11 cellular contexts compared by ENCODE assay signal in the genomic region with DNA sequence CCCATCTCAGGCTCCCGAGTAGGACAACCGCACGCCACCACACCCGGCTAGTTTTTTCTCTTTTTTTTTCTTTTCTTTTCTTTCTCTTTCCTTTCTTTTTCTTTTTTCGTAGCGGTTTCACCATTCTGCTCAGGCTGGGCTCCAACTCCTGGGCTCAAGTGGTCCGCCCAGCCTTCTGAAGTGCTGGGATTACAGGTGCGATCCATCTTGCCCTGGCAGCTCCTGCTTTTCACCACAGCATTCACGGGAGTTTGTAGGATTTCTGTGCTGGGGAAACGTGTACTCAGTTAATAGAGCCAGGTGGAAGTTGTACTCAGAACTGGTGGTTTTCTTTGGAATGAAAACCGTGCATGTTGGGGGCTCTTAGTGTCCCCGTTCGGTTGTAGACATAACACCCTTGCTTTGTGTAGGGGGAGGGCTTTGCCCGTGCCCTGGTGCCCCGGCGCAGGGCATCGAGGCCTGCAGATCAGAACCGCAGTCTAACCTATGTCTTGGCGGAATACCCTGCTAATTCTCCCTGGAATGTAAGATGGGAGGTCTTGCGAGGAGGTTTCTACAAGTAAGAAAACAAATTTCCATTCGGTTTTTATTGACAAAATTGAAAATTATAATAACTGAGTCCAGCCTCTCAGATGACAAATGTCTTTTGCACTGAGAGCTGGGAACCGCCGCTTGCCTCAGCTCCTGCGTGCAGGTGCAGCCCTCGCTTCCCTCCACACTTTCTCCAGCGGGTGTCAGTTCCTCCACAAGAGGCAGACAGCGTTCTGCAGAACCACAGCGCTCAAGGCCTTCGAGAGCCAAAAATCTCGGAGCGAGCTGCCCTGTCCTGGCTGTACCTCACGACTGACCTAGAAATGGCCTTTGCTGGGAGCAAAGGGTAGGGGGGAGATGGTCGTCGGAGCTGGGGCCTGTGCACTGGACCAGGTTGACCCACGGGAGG. TPM values are rescaled to one million over a fixed set of nuclear protein-coding genes. Genes with fewer than 3 reads are reported as not detected.
DNase-seq lines count a peak whose midpoint lies in the region; ATAC-seq and TF ChIP-seq lines count a peak whose summit lies in the region.
"Not testable (repeated sequence)": the region's sequence is repeated elsewhere in the genome, so short reads cannot be mapped to it uniquely, and the experiment has no call there.
"Had no signal": no experiment of that assay in that cellular context is flagged by ENCODE, and none has a peak within 500 bp of the region (broad histone marks: within the 10 kb centered on the region; RNA-seq: fewer than 3 reads in every experiment).

No MANE protein-coding gene starts in this region.

- ATAC-seq in GM21367 (IDR thresholded peaks at IDR 0.05; ENCODE audit: unreplicated experiment) = peak; percentile 15
- ATAC-seq in HG03095 (IDR thresholded peaks at IDR 0.05; ENCODE audit: unreplicated experiment) = peak; percentile 6
- peak; percentile 57 for ATAC-seq in left lobe of liver

- TF ChIP-seq CTCF in C4-2B (conservative IDR thresholded peaks at IDR 0.05); OCI-LY3 (IDR thresholded peaks at IDR 0.05; ENCODE audit: low read depth, low read length): not testable (repeated sequence)

- H2AFZ ChIP-seq in OCI-LY3 (ENCODE audit: low read depth, low read length) = not testable (repeated sequence)

- H3K4me3 ChIP-seq in OCI-LY3 (ENCODE audit: low read length) = peak overlapping the region; percentile 71
- H3K4me3 ChIP-seq in skin epidermis = peak overlapping the region in 4 of 7 experiments; percentile 25 to 36 (median 29)

- peak overlapping the region; percentile 63 for H3K4me2 ChIP-seq in OCI-LY3 (ENCODE audit: low read length)

- H4K20me1 ChIP-seq in OCI-LY3 (ENCODE audit: insufficient read depth, low read length) = not testable (repeated sequence)

- not testable (repeated sequence) for H3K27me3 ChIP-seq in OCI-LY3 (ENCODE audit: low read depth, low read length)

- H3K9ac ChIP-seq in OCI-LY3 (ENCODE audit: low read length) = not testable (repeated sequence)

- H3K4me1 ChIP-seq in OCI-LY3 (ENCODE audit: low read length) = not testable (repeated sequence)

- not testable (repeated sequence) for H3K79me2 ChIP-seq in OCI-LY3 (ENCODE audit: low read length)

- H3K9me3 ChIP-seq in OCI-LY3 (ENCODE audit: insufficient read depth, low read length) = not testable (repeated sequence)

- not testable (repeated sequence) for H3K36me3 ChIP-seq in OCI-LY3 (replicated peaks; ENCODE audit: low read depth, low read length)

- peak overlapping the region; percentile 73 for H3K27ac ChIP-seq in C4-2B
- H3K27ac ChIP-seq in OCI-LY3 (ENCODE audit: low read length) = not testable (repeated sequence)
- peak overlapping the region in 5 of 21 experiments; percentile 54 to 75 (median 70) for H3K27ac ChIP-seq in skin epidermis

- DNase-seq in activated CD8-positive, alpha-beta memory T cell treated with anti-CD3 and anti-CD28 coated beads, Interleukin-2, amount 50 U/mL, for 48 hours = peak; percentile 54
- DNase-seq in central memory CD4-positive, alpha-beta T cell = peak; percentile 32
- DNase-seq in left lobe of liver (ENCODE audit: low spot score) = not testable (repeated sequence)

RNA-seq across cellular contexts. Expression of gene PPIAL4G, which starts 40.4 kb away (rescaled TPM):
- total RNA-seq in left lobe of liver = not detected
- total RNA-seq: epithelial cell of proximal tubule, right atrium auricular region, tibial nerve had no signal

Comparison
In these comparisons a context has a peak if more than half of its experiments do, and no peak if none do; other contexts are left out.
1. ATAC-seq: peak in every context shown above with its lines; median percentile 57 in left lobe of liver; 15 in GM21367; 6 in HG03095.